10 cellular contexts compared by ENCODE assay signal in genomic region chr11:64970731-64971151, GRCh38. TPM values are rescaled to one million over a fixed set of nuclear protein-coding genes. Genes with fewer than 3 reads are reported as not detected.
DNase-seq lines count a peak whose midpoint lies in the region; ATAC-seq and TF ChIP-seq lines count a peak whose summit lies in the region.
"Had no signal": no experiment of that assay in that cellular context is flagged by ENCODE, and none has a peak within 500 bp of the region (broad histone marks: within the 10 kb centered on the region; RNA-seq: fewer than 3 reads in every experiment).

No MANE protein-coding gene starts in this region.

- no peaks in the 10 kb centered on the region for H3K36me3 ChIP-seq in naive thymus-derived CD4-positive, alpha-beta T cell (ENCODE audit: control insufficient read depth in 2 of 3, insufficient read depth in 3 of 3, low read length in 3 of 3)

- no peaks in the 10 kb centered on the region for H3K9me3 Mint-ChIP-seq in Calu3 (ENCODE audit: low read depth, unreplicated experiment)
- no peaks in the 10 kb centered on the region for H3K9me3 Mint-ChIP-seq in naive thymus-derived CD4-positive, alpha-beta T cell

- no peak overlapping the region for H3K4me3 ChIP-seq in naive thymus-derived CD4-positive, alpha-beta T cell (ENCODE audit: low read length)

- H3K4me1 Mint-ChIP-seq in Calu3 (ENCODE audit: low read depth, unreplicated experiment), result peaks cover 15% of the 10 kb centered on the region
- H3K4me1 Mint-ChIP-seq in naive thymus-derived CD4-positive, alpha-beta T cell, result peaks cover 0 to 23% (median 14%) of the 10 kb centered on the region in 7 donors

- BruUV-seq in Calu3 (replicated peaks; lab: Mats Ljungman, UMichigan), result no TSS peak

- H3K27me3 ChIP-seq in naive thymus-derived CD4-positive, alpha-beta T cell (ENCODE audit: control insufficient read depth in 2 of 2, insufficient read depth in 2 of 2, low read length in 2 of 2), result no peaks in the 10 kb centered on the region

- no peak for TF ChIP-seq CTCF in Calu3 (IDR thresholded peaks at IDR 0.05; ENCODE audit: unreplicated experiment)

- DNase-seq in Calu3 (peak; percentile 68), NCI-H187 (lab: John Stamatoyannopoulos, UW) (no peak), KG1 (lab: John Stamatoyannopoulos, UW) (no peak), DMS 273 (lab: John Stamatoyannopoulos, UW; ENCODE audit: unreplicated experiment) (no peak)
- DNase-seq in activated T-cell treated with anti-CD3 and anti-CD28 coated beads, Interleukin-2, amount 50 U/mL, for 1 hour, result peak; percentile 29
- DNase-seq in naive thymus-derived CD4-positive, alpha-beta T cell, result peak in 6 of 9 donors; percentile 4 to 47 (median 14)
- DNase-seq: DMS79, NCI-H2029 treated with DMSO at 0.1 percent for 48 hours, T-helper 9 cell had no signal

- intact Hi-C loops in Calu3 (cut with micrococcal nuclease; ENCODE audit: unreplicated experiment), result no loop called here
- intact Hi-C loops in naive thymus-derived CD4-positive, alpha-beta T cell (cut with micrococcal nuclease), result no loop called here

- CTCF ChIA-PET in Calu3 (lab: Charles Lee), result interaction anchor here (0.7 to 1.9 kb wide), 3 partner anchors 12 to 124 kb away, joined by 3 to 4 read pairs (median 3); partner anchors contain the start of gene BATF2
- CTCF ChIA-PET in naive thymus-derived CD4-positive, alpha-beta T cell (lab: Charles Lee), result no interaction called here

- H3K4me3 Mint-ChIP-seq in Calu3 (ENCODE audit: low read depth, unreplicated experiment), result peak overlapping the region; percentile 3
- peak overlapping the region; percentile 37 to 87 (median 70) for H3K4me3 Mint-ChIP-seq in naive thymus-derived CD4-positive, alpha-beta T cell

- peak overlapping the region; percentile 68 for H3K27ac Mint-ChIP-seq in Calu3 (ENCODE audit: unreplicated experiment)
- peak overlapping the region; percentile 54 to 91 (median 82) for H3K27ac Mint-ChIP-seq in naive thymus-derived CD4-positive, alpha-beta T cell

- ATAC-seq in naive thymus-derived CD4-positive, alpha-beta T cell, result no peak

- no peak overlapping the region for H3K27ac ChIP-seq in naive thymus-derived CD4-positive, alpha-beta T cell (ENCODE audit: low read depth, low read length)

- no peaks in the 10 kb centered on the region for H3K27me3 Mint-ChIP-seq in Calu3 (ENCODE audit: unreplicated experiment)
- H3K27me3 Mint-ChIP-seq in naive thymus-derived CD4-positive, alpha-beta T cell, result no peaks in the 10 kb centered on the region

- peaks cover 15% of the 10 kb centered on the region for H3K36me3 Mint-ChIP-seq in Calu3 (ENCODE audit: insufficient read depth, unreplicated experiment)
- no peaks in the 10 kb centered on the region for H3K36me3 Mint-ChIP-seq in naive thymus-derived CD4-positive, alpha-beta T cell

- peaks cover 0 to 8% of the 10 kb centered on the region in 2 donors for H3K4me1 ChIP-seq in naive thymus-derived CD4-positive, alpha-beta T cell (ENCODE audit: control insufficient read depth in 2 of 2, insufficient read depth in 2 of 2, low read length in 2 of 2)

- POLR2A ChIA-PET in naive thymus-derived CD4-positive, alpha-beta T cell (lab: Charles Lee), result no interaction called here

- no peaks in the 10 kb centered on the region for H3K9me3 ChIP-seq in naive thymus-derived CD4-positive, alpha-beta T cell (ENCODE audit: control insufficient read depth in 2 of 3, low read length in 3 of 3)

RNA-seq across cellular contexts. Expression of gene MAJIN, which starts 1.2 kb away (rescaled TPM):
- 0.56 TPM in 1 of 2 replicates, not detected in the other for total RNA-seq in Calu3 (2022)
- 1 to 10 TPM in 1 of 5 experiments, under 1 TPM in 3, not detected in 1; 0.48 to 1.1 (median 0.85) TPM for total RNA-seq in naive thymus-derived CD4-positive, alpha-beta T cell
- 1 to 10 TPM in 1 of 2 donors, not detected in 1; 1.2 TPM for polyA plus RNA-seq in naive thymus-derived CD4-positive, alpha-beta T cell
- total RNA-seq: skeletal muscle tissue had no signal

RNA-seq across cellular contexts. Expression of gene BATF2, which starts 26.0 kb away (rescaled TPM):
- total RNA-seq in Calu3 (2022), result 4.5 and 11.3 TPM in 2 replicates
- under 1 TPM in 1 of 5 experiments, not detected in 4; 0.39 TPM for total RNA-seq in naive thymus-derived CD4-positive, alpha-beta T cell
- not detected for polyA plus RNA-seq in naive thymus-derived CD4-positive, alpha-beta T cell

RNA-seq across cellular contexts. Expression of gene GPHA2, which starts 35.0 kb away (rescaled TPM):
- not detected in 2 replicates for total RNA-seq in Calu3 (2022)
- under 1 TPM in 1 of 5 experiments, not detected in 4; 0.48 TPM for total RNA-seq in naive thymus-derived CD4-positive, alpha-beta T cell
- polyA plus RNA-seq in naive thymus-derived CD4-positive, alpha-beta T cell, result not detected
- total RNA-seq: skeletal muscle tissue had no signal

RNA-seq across cellular contexts. Expression of gene ARL2, which starts 43.2 kb away (rescaled TPM):
- total RNA-seq in Calu3 (2022), result 62.6 and 63.7 TPM in 2 replicates
- 10 to 100 TPM; 22.6 to 60.8 (median 32.2) TPM for total RNA-seq in naive thymus-derived CD4-positive, alpha-beta T cell
- 10 to 100 TPM; 90.0 to 96.1 TPM for polyA plus RNA-seq in naive thymus-derived CD4-positive, alpha-beta T cell

RNA-seq across cellular contexts. Expression of gene PPP2R5B, which starts 46.3 kb away (rescaled TPM):
- total RNA-seq in Calu3 (2022), result 9.9 and 12.2 TPM in 2 replicates
- 10 to 100 TPM; 11.9 to 19.1 (median 18.8) TPM for total RNA-seq in naive thymus-derived CD4-positive, alpha-beta T cell
- polyA plus RNA-seq in naive thymus-derived CD4-positive, alpha-beta T cell, result 1 to 10 TPM; 4.5 to 7.5 TPM

Comparison
In these comparisons a context has a peak if more than half of its experiments do, and no peak if none do; other contexts are left out.
1. DNase-seq: peak in Calu3 (single experiment), activated T-cell treated with anti-CD3 and anti-CD28 coated beads, Interleukin-2, amount 50 U/mL, for 1 hour (single experiment) and naive thymus-derived CD4-positive, alpha-beta T cell (6 of 9); none in NCI-H187 (0 of 2), KG1 (single experiment) and DMS 273 (single experiment).